In the genomic region with DNA sequence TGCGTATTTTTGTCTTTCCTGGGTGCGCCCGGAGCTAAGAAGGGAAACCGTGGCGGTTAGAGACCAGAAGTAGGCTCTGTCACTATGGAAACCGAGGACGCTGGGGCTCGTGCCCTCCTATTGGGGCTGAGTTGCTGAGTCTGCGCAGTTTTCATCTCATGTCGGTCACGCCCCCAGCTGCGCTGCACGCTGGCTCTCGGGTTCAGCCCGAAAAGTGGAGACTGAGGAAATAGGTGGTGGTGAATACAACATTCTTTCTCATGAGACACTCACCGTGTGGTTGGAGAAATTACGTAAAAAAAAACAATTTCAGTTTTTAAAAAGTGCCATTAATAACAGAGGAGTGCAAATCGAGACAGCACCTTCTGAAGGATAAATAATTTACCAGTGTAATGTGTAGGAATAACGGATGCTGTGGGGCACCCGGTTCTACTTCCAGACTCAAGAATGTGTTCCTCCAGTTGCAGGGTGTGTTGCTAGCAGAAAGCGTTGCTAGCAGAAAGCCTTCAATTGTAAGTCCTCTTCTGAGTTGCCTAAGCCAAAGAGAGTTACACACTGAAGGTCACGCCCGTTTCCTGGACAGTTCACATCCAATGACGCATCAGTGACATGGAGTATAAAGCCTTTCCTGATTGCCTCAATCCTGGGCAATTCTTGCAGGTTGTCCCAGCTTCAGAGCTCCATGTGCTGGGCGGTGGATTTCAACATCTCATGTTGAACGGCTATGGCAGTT, we compare ENCODE assay signal across 8 cellular contexts. TPM values are rescaled to one million over a fixed set of nuclear protein-coding genes. Genes with fewer than 3 reads are reported as not detected.
DNase-seq lines count a peak whose midpoint lies in the region; ATAC-seq and TF ChIP-seq lines count a peak whose summit lies in the region.

No MANE protein-coding gene starts in this region.

- DNase-seq in BE2C (peak; percentile 85), NCI-H526 treated with DMSO at 0.1 percent for 48 hours (lab: John Stamatoyannopoulos, UW) (peak; percentile 79), dorsolateral prefrontal cortex (peak; percentile 64 to 91 (median 88)), right lobe of liver (peak; percentile 89 to 94 (median 94))
- DNase-seq in activated CD4-positive, alpha-beta T cell treated with anti-CD3 and anti-CD28 coated beads, Interleukin-2, amount 50 U/mL, for 24 hours (ENCODE audit: low read depth in 1 of 2, low spot score in 1 of 2): peak; percentile 68 to 88
- peak; percentile 88 for DNase-seq in stimulated activated CD4-positive, alpha-beta T cell treated with anti-CD3 and anti-CD28 coated beads, Interleukin-4, amount 100 ng/mL, for 1 hour

- H3K27ac ChIP-seq in dorsolateral prefrontal cortex (peak overlapping the region in 5 of 59 donors; percentile 8 to 40 (median 36)), right lobe of liver (peak overlapping the region in 1 of 3 donors; percentile 58)

- intact Hi-C loops in dorsolateral prefrontal cortex (cut with DNase I): no loop called here
- intact Hi-C loops in right lobe of liver (cut with DNase I): no loop called here

- H3K9me3 ChIP-seq in BE2C (no peaks in the 10 kb centered on the region), right lobe of liver (peaks cover 0 to 2% (median 0%) of the 10 kb centered on the region in 4 donors)

- ATAC-seq in GM19372 (IDR thresholded peaks at IDR 0.05; ENCODE audit: low read depth, unreplicated experiment) (peak; percentile 93), HG03521 (IDR thresholded peaks at IDR 0.05; ENCODE audit: unreplicated experiment) (peak; percentile 94), right lobe of liver (peak; percentile 94 to 97 (median 96))

- TF ChIP-seq CTCF in BE2C (IDR thresholded peaks at IDR 0.05; ENCODE audit: low read depth, low read length) (no peak), dorsolateral prefrontal cortex (IDR thresholded peaks at IDR 0.05 in 54 of 56, conservative IDR thresholded peaks at IDR 0.05 in 2 of 56; ENCODE audit: low read depth in 1 of 56, partially characterized antibody in 56 of 56) (peak in 2 of 56 donors; percentile 10 to 22), right lobe of liver (IDR thresholded peaks at IDR 0.05) (no peak)

- H3K27me3 ChIP-seq in BE2C: no peaks in the 10 kb centered on the region
- peaks cover 0 to 4% (median 0%) of the 10 kb centered on the region in 45 donors for H3K27me3 ChIP-seq in dorsolateral prefrontal cortex
- H3K27me3 ChIP-seq in right lobe of liver: no peaks in the 10 kb centered on the region

- no peaks in the 10 kb centered on the region for H3K4me1 ChIP-seq in BE2C
- peaks cover 0 to 14% (median 0%) of the 10 kb centered on the region in 4 donors for H3K4me1 ChIP-seq in right lobe of liver

- H3K4me3 ChIP-seq in BE2C (ENCODE audit: low read depth, low read length) (peak overlapping the region; percentile 47), dorsolateral prefrontal cortex (peak overlapping the region; percentile 33 to 74 (median 60)), right lobe of liver (peak overlapping the region; percentile 14 to 44 (median 42))

- WGBS in right lobe of liver (ENCODE audit: insufficient coverage, low coverage, low lambda C conversion rate, missing lambda C conversion rate): 2% methylated on average over 21 of the region's 26 CpGs

- H3K36me3 ChIP-seq in BE2C (no peaks in the 10 kb centered on the region), right lobe of liver (no peaks in the 10 kb centered on the region)

- peak; percentile 46 for TF ChIP-seq POLR2A in right lobe of liver (IDR thresholded peaks at IDR 0.05)

RNA-seq across cellular contexts. Expression of gene CXXC1, which starts 20.4 kb away (rescaled TPM):
- polyA plus RNA-seq in BE2C (2012; ENCODE audit: insufficient read depth, insufficient read length, low read depth): 138 TPM
- total RNA-seq in dorsolateral prefrontal cortex (100 to 1,000 TPM in 2 of 120 experiments, 10 to 100 TPM in 118; 39.4 to 103 (median 69.4) TPM), right lobe of liver (10 to 100 TPM; 16.4 to 34.9 (median 26.1) TPM)

RNA-seq across cellular contexts. Expression of gene MBD1, which starts 26.6 kb away (rescaled TPM):
- polyA plus RNA-seq in BE2C (2012; ENCODE audit: insufficient read depth, insufficient read length, low read depth): 82.9 TPM
- total RNA-seq in dorsolateral prefrontal cortex (100 to 1,000 TPM in 33 of 120 experiments, 10 to 100 TPM in 87; 72.6 to 117 (median 94.0) TPM), right lobe of liver (10 to 100 TPM; 29.7 to 32.4 (median 30.7) TPM)

RNA-seq across cellular contexts. Expression of gene CFAP53, which starts 41.6 kb away (rescaled TPM):
- 0.86 TPM for polyA plus RNA-seq in BE2C (2012; ENCODE audit: insufficient read depth, insufficient read length, low read depth)
- total RNA-seq in dorsolateral prefrontal cortex (1 to 10 TPM in 118 of 120 experiments, under 1 TPM in 2; 0.79 to 6.2 (median 2.5) TPM), right lobe of liver (under 1 TPM in 3 of 6 experiments, not detected in 3; 0.13 to 0.17 (median 0.14) TPM)
